ENCODE assay signal across 1 cellular context in genomic region chr11:47645500-47645899, GRCh38.
TF ChIP-seq lines count a peak whose summit lies in the region.

No MANE protein-coding gene starts in this region.

TF ChIP-seq in K562, 482 proteins besides CTCF, POLR2A, EP300 and RAD21:
- TF ChIP-seq ERF (CRISPR knock-in tag; IDR thresholded peaks at IDR 0.05) (no peak), ZNF668 (CRISPR knock-in tag; IDR thresholded peaks at IDR 0.05) (no peak), SREBF2 (CRISPR knock-in tag; IDR thresholded peaks at IDR 0.05) (no peak), TRIM25 (IDR thresholded peaks at IDR 0.05; ENCODE audit: borderline replicate concordance) (no peak), ZNF384 (IDR thresholded peaks at IDR 0.05; ENCODE audit: low read depth, low read length) (peak; percentile 60; the same call in 1 of the 2 replicates), PRDM10 (IDR thresholded peaks at IDR 0.05; ENCODE audit: partially characterized antibody) (peak; percentile 87), ELF2 (CRISPR knock-in tag; IDR thresholded peaks at IDR 0.05) (no peak)
